Comparison of ENCODE assay signal across 1 cellular context in the genomic region with DNA sequence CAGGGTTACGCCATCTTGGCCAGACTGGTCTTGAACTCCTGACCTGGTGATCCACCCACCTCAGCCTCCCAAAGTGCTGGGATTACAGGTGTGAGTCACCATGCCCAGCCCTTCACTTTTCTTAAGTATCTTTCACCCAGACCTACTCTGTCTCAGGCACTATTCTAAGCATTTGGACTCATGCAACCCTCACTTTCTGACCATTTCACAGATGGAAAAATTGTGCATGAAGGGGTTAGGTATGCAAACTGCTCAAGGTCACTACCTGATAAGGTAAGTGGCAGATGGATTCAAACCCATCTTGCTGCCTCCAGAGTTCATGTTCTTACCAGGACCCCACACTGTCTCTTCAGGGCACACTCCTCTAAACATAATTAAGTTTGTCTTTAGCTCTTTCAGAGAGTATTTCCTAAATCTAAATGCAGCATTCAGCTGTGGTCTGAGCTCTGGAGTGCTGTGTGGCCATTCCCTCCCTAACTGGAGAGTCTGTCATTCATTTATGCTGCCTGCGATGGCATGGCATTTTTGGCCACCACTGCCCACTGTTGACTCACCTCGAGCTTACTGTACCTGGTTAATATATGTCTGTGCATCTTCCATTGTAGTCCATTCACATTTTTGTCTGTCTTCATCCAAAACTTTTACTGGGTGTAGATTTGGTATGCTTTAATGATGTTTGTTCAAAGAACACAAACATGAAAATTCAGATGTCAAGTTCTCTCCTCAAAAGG.
TF ChIP-seq lines count a peak whose summit lies in the region.

No MANE protein-coding gene starts in this region.

TF ChIP-seq in GM23338, 12 proteins besides CTCF, POLR2A, EP300 and RAD21 (continued from another document):
- TF ChIP-seq, protein P1, sequence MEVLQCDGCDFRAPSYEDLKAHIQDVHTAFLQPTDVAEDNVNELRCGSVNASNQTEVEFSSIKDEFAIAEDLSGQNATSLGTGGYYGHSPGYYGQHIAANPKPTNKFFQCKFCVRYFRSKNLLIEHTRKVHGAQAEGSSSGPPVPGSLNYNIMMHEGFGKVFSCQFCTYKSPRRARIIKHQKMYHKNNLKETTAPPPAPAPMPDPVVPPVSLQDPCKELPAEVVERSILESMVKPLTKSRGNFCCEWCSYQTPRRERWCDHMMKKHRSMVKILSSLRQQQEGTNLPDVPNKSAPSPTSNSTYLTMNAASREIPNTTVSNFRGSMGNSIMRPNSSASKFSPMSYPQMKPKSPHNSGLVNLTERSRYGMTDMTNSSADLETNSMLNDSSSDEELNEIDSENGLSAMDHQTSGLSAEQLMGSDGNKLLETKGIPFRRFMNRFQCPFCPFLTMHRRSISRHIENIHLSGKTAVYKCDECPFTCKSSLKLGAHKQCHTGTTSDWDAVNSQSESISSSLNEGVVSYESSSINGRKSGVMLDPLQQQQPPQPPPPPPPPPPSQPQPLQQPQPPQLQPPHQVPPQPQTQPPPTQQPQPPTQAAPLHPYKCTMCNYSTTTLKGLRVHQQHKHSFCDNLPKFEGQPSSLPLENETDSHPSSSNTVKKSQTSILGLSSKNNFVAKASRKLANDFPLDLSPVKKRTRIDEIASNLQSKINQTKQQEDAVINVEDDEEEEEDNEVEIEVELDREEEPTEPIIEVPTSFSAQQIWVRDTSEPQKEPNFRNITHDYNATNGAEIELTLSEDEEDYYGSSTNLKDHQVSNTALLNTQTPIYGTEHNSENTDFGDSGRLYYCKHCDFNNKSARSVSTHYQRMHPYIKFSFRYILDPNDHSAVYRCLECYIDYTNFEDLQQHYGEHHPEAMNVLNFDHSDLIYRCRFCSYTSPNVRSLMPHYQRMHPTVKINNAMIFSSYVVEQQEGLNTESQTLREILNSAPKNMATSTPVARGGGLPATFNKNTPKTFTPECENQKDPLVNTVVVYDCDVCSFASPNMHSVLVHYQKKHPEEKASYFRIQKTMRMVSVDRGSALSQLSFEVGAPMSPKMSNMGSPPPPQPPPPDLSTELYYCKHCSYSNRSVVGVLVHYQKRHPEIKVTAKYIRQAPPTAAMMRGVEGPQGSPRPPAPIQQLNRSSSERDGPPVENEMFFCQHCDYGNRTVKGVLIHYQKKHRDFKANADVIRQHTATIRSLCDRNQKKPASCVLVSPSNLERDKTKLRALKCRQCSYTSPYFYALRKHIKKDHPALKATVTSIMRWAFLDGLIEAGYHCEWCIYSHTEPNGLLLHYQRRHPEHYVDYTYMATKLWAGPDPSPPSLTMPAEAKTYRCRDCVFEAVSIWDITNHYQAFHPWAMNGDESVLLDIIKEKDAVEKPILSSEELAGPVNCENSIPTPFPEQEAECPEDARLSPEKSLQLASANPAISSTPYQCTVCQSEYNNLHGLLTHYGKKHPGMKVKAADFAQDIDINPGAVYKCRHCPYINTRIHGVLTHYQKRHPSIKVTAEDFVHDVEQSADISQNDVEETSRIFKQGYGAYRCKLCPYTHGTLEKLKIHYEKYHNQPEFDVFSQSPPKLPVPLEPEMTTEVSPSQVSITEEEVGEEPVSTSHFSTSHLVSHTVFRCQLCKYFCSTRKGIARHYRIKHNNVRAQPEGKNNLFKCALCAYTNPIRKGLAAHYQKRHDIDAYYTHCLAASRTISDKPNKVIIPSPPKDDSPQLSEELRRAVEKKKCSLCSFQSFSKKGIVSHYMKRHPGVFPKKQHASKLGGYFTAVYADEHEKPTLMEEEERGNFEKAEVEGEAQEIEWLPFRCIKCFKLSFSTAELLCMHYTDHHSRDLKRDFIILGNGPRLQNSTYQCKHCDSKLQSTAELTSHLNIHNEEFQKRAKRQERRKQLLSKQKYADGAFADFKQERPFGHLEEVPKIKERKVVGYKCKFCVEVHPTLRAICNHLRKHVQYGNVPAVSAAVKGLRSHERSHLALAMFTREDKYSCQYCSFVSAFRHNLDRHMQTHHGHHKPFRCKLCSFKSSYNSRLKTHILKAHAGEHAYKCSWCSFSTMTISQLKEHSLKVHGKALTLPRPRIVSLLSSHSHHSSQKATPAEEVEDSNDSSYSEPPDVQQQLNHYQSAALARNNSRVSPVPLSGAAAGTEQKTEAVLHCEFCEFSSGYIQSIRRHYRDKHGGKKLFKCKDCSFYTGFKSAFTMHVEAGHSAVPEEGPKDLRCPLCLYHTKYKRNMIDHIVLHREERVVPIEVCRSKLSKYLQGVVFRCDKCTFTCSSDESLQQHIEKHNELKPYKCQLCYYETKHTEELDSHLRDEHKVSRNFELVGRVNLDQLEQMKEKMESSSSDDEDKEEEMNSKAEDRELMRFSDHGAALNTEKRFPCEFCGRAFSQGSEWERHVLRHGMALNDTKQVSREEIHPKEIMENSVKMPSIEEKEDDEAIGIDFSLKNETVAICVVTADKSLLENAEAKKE (CRISPR knock-in tag; IDR thresholded peaks at IDR 0.05), result no peak
- TF ChIP-seq NANOG (IDR thresholded peaks at IDR 0.05; ENCODE audit: borderline replicate concordance) (no peak), EZH2phosphoT487 (IDR thresholded peaks at IDR 0.05; ENCODE audit: unreplicated experiment) (no peak), STAT1 (IDR thresholded peaks at IDR 0.05; ENCODE audit: unreplicated experiment) (no peak), CREB1 (CRISPR knock-in tag; IDR thresholded peaks at IDR 0.05; ENCODE audit: low read depth) (no peak), ZNF331 (CRISPR knock-in tag; IDR thresholded peaks at IDR 0.05; ENCODE audit: low read depth) (no peak)
- TF ChIP-seq, protein P2, sequence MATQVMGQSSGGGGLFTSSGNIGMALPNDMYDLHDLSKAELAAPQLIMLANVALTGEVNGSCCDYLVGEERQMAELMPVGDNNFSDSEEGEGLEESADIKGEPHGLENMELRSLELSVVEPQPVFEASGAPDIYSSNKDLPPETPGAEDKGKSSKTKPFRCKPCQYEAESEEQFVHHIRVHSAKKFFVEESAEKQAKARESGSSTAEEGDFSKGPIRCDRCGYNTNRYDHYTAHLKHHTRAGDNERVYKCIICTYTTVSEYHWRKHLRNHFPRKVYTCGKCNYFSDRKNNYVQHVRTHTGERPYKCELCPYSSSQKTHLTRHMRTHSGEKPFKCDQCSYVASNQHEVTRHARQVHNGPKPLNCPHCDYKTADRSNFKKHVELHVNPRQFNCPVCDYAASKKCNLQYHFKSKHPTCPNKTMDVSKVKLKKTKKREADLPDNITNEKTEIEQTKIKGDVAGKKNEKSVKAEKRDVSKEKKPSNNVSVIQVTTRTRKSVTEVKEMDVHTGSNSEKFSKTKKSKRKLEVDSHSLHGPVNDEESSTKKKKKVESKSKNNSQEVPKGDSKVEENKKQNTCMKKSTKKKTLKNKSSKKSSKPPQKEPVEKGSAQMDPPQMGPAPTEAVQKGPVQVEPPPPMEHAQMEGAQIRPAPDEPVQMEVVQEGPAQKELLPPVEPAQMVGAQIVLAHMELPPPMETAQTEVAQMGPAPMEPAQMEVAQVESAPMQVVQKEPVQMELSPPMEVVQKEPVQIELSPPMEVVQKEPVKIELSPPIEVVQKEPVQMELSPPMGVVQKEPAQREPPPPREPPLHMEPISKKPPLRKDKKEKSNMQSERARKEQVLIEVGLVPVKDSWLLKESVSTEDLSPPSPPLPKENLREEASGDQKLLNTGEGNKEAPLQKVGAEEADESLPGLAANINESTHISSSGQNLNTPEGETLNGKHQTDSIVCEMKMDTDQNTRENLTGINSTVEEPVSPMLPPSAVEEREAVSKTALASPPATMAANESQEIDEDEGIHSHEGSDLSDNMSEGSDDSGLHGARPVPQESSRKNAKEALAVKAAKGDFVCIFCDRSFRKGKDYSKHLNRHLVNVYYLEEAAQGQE (IDR thresholded peaks at IDR 0.05; ENCODE audit: unreplicated experiment), result no peak
- TF ChIP-seq, protein P3, sequence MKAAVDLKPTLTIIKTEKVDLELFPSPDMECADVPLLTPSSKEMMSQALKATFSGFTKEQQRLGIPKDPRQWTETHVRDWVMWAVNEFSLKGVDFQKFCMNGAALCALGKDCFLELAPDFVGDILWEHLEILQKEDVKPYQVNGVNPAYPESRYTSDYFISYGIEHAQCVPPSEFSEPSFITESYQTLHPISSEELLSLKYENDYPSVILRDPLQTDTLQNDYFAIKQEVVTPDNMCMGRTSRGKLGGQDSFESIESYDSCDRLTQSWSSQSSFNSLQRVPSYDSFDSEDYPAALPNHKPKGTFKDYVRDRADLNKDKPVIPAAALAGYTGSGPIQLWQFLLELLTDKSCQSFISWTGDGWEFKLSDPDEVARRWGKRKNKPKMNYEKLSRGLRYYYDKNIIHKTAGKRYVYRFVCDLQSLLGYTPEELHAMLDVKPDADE (IDR thresholded peaks at IDR 0.05), result no peak
